Comparison of ENCODE assay signal across 8 cellular contexts in the genomic region with DNA sequence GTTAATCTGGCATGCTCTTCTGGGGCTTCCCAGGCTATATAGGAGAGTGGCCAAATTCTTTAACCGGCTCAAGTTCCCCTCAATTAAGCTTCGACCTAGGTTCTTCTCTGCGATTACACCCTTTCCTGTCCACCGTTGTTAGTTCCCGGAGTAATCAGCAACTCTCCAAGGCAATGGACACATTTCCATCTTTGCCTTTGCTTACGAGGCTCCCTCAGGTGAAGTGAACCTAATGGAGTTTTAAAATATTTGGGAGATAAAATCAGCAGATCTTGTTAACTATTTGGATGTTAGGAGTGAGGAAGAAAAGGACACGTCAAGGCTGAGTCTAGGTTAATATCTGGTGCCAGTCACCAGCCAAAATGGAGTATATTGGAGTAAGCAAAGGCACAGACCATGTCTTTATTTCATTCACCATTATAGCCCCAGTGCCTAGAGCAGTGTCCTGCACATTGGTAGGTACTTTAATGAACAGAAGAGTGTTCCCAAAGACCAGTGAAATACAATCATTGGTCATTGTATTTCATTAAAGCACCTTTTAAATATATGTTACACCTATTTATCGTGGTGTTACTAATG. TPM values are rescaled to one million over a fixed set of nuclear protein-coding genes. Genes with fewer than 3 reads are reported as not detected.
DNase-seq lines count a peak whose midpoint lies in the region; ATAC-seq and TF ChIP-seq lines count a peak whose summit lies in the region.

No MANE protein-coding gene starts in this region.

- peaks cover 45% of the 10 kb centered on the region for H3K4me1 Mint-ChIP-seq in activated T-cell treated with anti-CD3 and anti-CD28 coated beads, Interleukin-2, amount 50 U/mL, for 24 hours (ENCODE audit: low read depth)
- H3K4me1 Mint-ChIP-seq in glutamatergic neuron (ENCODE audit: low read depth, unreplicated experiment), result peaks cover 8% of the 10 kb centered on the region
- H3K4me1 Mint-ChIP-seq in stimulated activated naive B cell treated with anti-CD40 and anti-IgM and Interleukin-4, amounts not matched to agents 10 μg/mL and 1 μg/mL and 100 μg/mL, for 72 hours, result peaks cover 13 to 20% of the 10 kb centered on the region in 2 donors

- peak overlapping the region; percentile 91 for H3K9ac ChIP-seq in SK-N-MC (ENCODE audit: insufficient read length)

- peak overlapping the region; percentile 91 for H3K4me3 ChIP-seq in SK-N-MC

- no peak for ATAC-seq in stimulated activated naive B cell treated with anti-CD40 and anti-IgM and Interleukin-4, amounts not matched to agents 10 μg/mL and 1 μg/mL and 100 μg/mL, for 72 hours (replicated peaks)
- ATAC-seq in HG03442 (IDR thresholded peaks at IDR 0.05; ENCODE audit: unreplicated experiment), result no peak

- H3K36me3 ChIP-seq in SK-N-MC (ENCODE audit: insufficient read depth, low read length), result peaks cover 20% of the 10 kb centered on the region

- CTCF ChIA-PET in HEK293T (lab: Yijun Ruan, JAX), result no interaction called here

- no peaks in the 10 kb centered on the region for H3K27me3 Mint-ChIP-seq in activated T-cell treated with anti-CD3 and anti-CD28 coated beads, Interleukin-2, amount 50 U/mL, for 24 hours
- H3K27me3 Mint-ChIP-seq in glutamatergic neuron (ENCODE audit: unreplicated experiment), result peaks cover 5% of the 10 kb centered on the region
- H3K27me3 Mint-ChIP-seq in stimulated activated naive B cell treated with anti-CD40 and anti-IgM and Interleukin-4, amounts not matched to agents 10 μg/mL and 1 μg/mL and 100 μg/mL, for 72 hours, result no peaks in the 10 kb centered on the region

- H3K9me3 Mint-ChIP-seq in activated T-cell treated with anti-CD3 and anti-CD28 coated beads, Interleukin-2, amount 50 U/mL, for 24 hours, result no peaks in the 10 kb centered on the region
- peaks cover 6% of the 10 kb centered on the region for H3K9me3 Mint-ChIP-seq in glutamatergic neuron (ENCODE audit: unreplicated experiment)
- no peaks in the 10 kb centered on the region for H3K9me3 Mint-ChIP-seq in stimulated activated naive B cell treated with anti-CD40 and anti-IgM and Interleukin-4, amounts not matched to agents 10 μg/mL and 1 μg/mL and 100 μg/mL, for 72 hours

- POLR2A ChIA-PET in HEK293T (lab: Yijun Ruan, JAX), result no interaction called here

- H3K9me3 ChIP-seq in SK-N-MC (ENCODE audit: low read depth, low read length), result no peaks in the 10 kb centered on the region

- H3K27ac Mint-ChIP-seq in activated T-cell treated with anti-CD3 and anti-CD28 coated beads, Interleukin-2, amount 50 U/mL, for 24 hours, result peak overlapping the region; percentile 98
- peak overlapping the region; percentile 60 for H3K27ac Mint-ChIP-seq in glutamatergic neuron (ENCODE audit: unreplicated experiment)
- H3K27ac Mint-ChIP-seq in stimulated activated naive B cell treated with anti-CD40 and anti-IgM and Interleukin-4, amounts not matched to agents 10 μg/mL and 1 μg/mL and 100 μg/mL, for 72 hours, result peak overlapping the region; percentile 98

- H3K27ac ChIP-seq in SK-N-MC, result no peak overlapping the region

- TF ChIP-seq CTCF in glutamatergic neuron (IDR thresholded peaks at IDR 0.05; ENCODE audit: partially characterized antibody, unreplicated experiment), result no peak

- H3K36me3 Mint-ChIP-seq in activated T-cell treated with anti-CD3 and anti-CD28 coated beads, Interleukin-2, amount 50 U/mL, for 24 hours (ENCODE audit: low read depth), result peaks cover 66% of the 10 kb centered on the region
- no peaks in the 10 kb centered on the region for H3K36me3 Mint-ChIP-seq in glutamatergic neuron (ENCODE audit: unreplicated experiment)
- peaks cover 10 to 22% of the 10 kb centered on the region in 2 donors for H3K36me3 Mint-ChIP-seq in stimulated activated naive B cell treated with anti-CD40 and anti-IgM and Interleukin-4, amounts not matched to agents 10 μg/mL and 1 μg/mL and 100 μg/mL, for 72 hours

- H3K4me3 Mint-ChIP-seq in activated T-cell treated with anti-CD3 and anti-CD28 coated beads, Interleukin-2, amount 50 U/mL, for 24 hours, result peak overlapping the region; percentile 94
- H3K4me3 Mint-ChIP-seq in glutamatergic neuron (ENCODE audit: unreplicated experiment), result peak overlapping the region; percentile 93
- peak overlapping the region; percentile 86 to 92 for H3K4me3 Mint-ChIP-seq in stimulated activated naive B cell treated with anti-CD40 and anti-IgM and Interleukin-4, amounts not matched to agents 10 μg/mL and 1 μg/mL and 100 μg/mL, for 72 hours

- DNase-seq in activated T-cell treated with anti-CD3 and anti-CD28 coated beads, Interleukin-2, amount 50 U/mL, for 24 hours, result no peak
- DNase-seq in activated T-cell treated with anti-CD3 and anti-CD28 coated beads for 4 hours (no peak), SK-N-MC (ENCODE audit: low read depth, low spot score) (no peak), glutamatergic neuron (no peak), HEK293T (ENCODE audit: extremely low spot score) (no peak), RPMI8226 (no peak)
- DNase-seq in stimulated activated naive B cell treated with anti-CD40 and anti-IgM and Interleukin-4, amounts not matched to agents 10 μg/mL and 1 μg/mL and 100 μg/mL, for 72 hours, result no peak

TF ChIP-seq in HEK293T, 16 proteins besides CTCF, POLR2A, EP300 and RAD21:
- no peak for TF ChIP-seq BHLHE40 (IDR thresholded peaks at IDR 0.05; ENCODE audit: borderline replicate concordance)
- no peak for TF ChIP-seq NFRKB (IDR thresholded peaks at IDR 0.05)
- no peak for TF ChIP-seq ELF4 (IDR thresholded peaks at IDR 0.05)
- no peak for TF ChIP-seq FOXA1 (IDR thresholded peaks at IDR 0.05)
- TF ChIP-seq ZNF384 (IDR thresholded peaks at IDR 0.05), result no peak
- no peak for TF ChIP-seq SUZ12 (IDR thresholded peaks at IDR 0.05)
- TF ChIP-seq, protein P1, sequence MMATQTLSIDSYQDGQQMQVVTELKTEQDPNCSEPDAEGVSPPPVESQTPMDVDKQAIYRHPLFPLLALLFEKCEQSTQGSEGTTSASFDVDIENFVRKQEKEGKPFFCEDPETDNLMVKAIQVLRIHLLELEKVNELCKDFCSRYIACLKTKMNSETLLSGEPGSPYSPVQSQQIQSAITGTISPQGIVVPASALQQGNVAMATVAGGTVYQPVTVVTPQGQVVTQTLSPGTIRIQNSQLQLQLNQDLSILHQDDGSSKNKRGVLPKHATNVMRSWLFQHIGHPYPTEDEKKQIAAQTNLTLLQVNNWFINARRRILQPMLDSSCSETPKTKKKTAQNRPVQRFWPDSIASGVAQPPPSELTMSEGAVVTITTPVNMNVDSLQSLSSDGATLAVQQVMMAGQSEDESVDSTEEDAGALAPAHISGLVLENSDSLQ (IDR thresholded peaks at IDR 0.05), result no peak
- no peak for TF ChIP-seq HDGF (IDR thresholded peaks at IDR 0.05; ENCODE audit: borderline replicate concordance)
- no peak for TF ChIP-seq ARNT (IDR thresholded peaks at IDR 0.05)
- TF ChIP-seq FOXK2 (IDR thresholded peaks at IDR 0.05), result no peak
- TF ChIP-seq CTBP1 (IDR thresholded peaks at IDR 0.05; ENCODE audit: borderline replicate concordance), result no peak
- no peak for TF ChIP-seq L3MBTL2 (conservative IDR thresholded peaks at IDR 0.05)
- no peak for TF ChIP-seq SP1 (IDR thresholded peaks at IDR 0.05)
- no peak for TF ChIP-seq FOXM1 (IDR thresholded peaks at IDR 0.05; ENCODE audit: borderline replicate concordance)
- no peak for TF ChIP-seq TARDBP (IDR thresholded peaks at IDR 0.05)
- no peak for TF ChIP-seq LEF1 (IDR thresholded peaks at IDR 0.05; ENCODE audit: borderline replicate concordance)

RNA-seq across cellular contexts. Expression of gene UTP15, which starts 0.5 kb away (rescaled TPM):
- 19.4 TPM for total RNA-seq in glutamatergic neuron (ENCODE audit: unreplicated experiment)

RNA-seq across cellular contexts. Expression of gene ANKRA2, which starts 0.6 kb away (rescaled TPM):
- total RNA-seq in glutamatergic neuron (ENCODE audit: unreplicated experiment), result 18.8 TPM

RNA-seq across cellular contexts. Expression of gene ARHGEF28, which starts 59.9 kb away (rescaled TPM):
- 0.47 TPM for total RNA-seq in glutamatergic neuron (ENCODE audit: unreplicated experiment)
